ENCODE assay signal across 1 cellular context in the genomic region with DNA sequence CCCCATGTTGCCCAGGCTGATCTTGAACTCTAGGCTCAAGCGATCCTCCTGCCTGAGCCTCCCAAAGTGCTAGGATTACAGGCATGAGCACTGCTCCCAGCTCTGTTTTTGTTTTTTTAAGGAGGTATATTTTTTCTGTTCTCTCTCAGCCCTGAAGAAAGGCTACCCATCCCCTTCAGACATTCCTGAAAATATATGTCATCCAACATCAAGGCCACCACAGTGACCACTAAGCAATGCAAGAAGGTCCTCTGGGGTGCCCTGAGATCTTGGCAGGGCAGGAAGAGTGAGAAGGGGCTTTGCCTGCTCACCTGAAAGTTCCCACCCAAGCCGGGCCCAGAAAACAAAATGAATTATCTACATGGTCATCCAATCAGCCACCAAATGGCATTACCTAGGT.
TF ChIP-seq lines count a peak whose summit lies in the region.

No MANE protein-coding gene starts in this region.

TF ChIP-seq in IMR-90, 13 proteins besides CTCF, POLR2A, EP300 and RAD21 (continued from another document):
- TF ChIP-seq, protein P1, sequence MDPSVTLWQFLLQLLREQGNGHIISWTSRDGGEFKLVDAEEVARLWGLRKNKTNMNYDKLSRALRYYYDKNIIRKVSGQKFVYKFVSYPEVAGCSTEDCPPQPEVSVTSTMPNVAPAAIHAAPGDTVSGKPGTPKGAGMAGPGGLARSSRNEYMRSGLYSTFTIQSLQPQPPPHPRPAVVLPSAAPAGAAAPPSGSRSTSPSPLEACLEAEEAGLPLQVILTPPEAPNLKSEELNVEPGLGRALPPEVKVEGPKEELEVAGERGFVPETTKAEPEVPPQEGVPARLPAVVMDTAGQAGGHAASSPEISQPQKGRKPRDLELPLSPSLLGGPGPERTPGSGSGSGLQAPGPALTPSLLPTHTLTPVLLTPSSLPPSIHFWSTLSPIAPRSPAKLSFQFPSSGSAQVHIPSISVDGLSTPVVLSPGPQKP (IDR thresholded peaks at IDR 0.05; ENCODE audit: borderline replicate concordance, low read depth, low read length) = no peak
- TF ChIP-seq, protein P2, sequence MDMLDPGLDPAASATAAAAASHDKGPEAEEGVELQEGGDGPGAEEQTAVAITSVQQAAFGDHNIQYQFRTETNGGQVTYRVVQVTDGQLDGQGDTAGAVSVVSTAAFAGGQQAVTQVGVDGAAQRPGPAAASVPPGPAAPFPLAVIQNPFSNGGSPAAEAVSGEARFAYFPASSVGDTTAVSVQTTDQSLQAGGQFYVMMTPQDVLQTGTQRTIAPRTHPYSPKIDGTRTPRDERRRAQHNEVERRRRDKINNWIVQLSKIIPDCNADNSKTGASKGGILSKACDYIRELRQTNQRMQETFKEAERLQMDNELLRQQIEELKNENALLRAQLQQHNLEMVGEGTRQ (IDR thresholded peaks at IDR 0.05; ENCODE audit: low read depth, low read length) = no peak
- TF ChIP-seq MAZ (IDR thresholded peaks at IDR 0.05; ENCODE audit: borderline replicate concordance, low read depth, low read length) (no peak), MAFK (IDR thresholded peaks at IDR 0.05; ENCODE audit: low read depth, low read length) (no peak), SMC3 (IDR thresholded peaks at IDR 0.05; ENCODE audit: low read depth, low read length) (no peak), RFX5 (IDR thresholded peaks at IDR 0.05; ENCODE audit: low read depth, low read length) (no peak), RCOR1 (IDR thresholded peaks at IDR 0.05; ENCODE audit: insufficient replicate concordance, low read length) (no peak), CEBPB (IDR thresholded peaks at IDR 0.05; ENCODE audit: low read depth, low read length) (no peak), BHLHE40 (IDR thresholded peaks at IDR 0.05; ENCODE audit: low read depth, low read length) (no peak), NFE2L2 (IDR thresholded peaks at IDR 0.05; ENCODE audit: low read depth, low read length) (no peak)
